Comparison of ENCODE assay signal across 10 cellular contexts in genomic region chr5:39713224-39713911, GRCh38.
A peak's percentile ranks its signal among the peaks of the same experiment; 100 is the strongest.
DNase-seq lines count a peak whose midpoint lies in the region; ATAC-seq, FAIRE-seq and TF ChIP-seq lines count a peak whose summit lies in the region.
"Had no signal": no experiment of that assay in that cellular context is flagged by ENCODE, and none has a peak within 500 bp of the region (broad histone marks: within the 10 kb centered on the region; RNA-seq: fewer than 3 reads in every experiment).

No MANE protein-coding gene starts in this region.

- ATAC-seq in HG03342 (IDR thresholded peaks at IDR 0.05; ENCODE audit: unreplicated experiment), result no peak

- H3K27ac Mint-ChIP-seq in activated T-cell treated with anti-CD3 and anti-CD28 coated beads, Interleukin-2, amount 50 U/mL, for 24 hours, result no peak overlapping the region
- H3K27ac Mint-ChIP-seq: CD4-positive, CD25-positive, alpha-beta regulatory T cell; progenitor cell of endocrine pancreas had no signal

- no peaks in the 10 kb centered on the region for H3K9me3 Mint-ChIP-seq in activated T-cell treated with anti-CD3 and anti-CD28 coated beads, Interleukin-2, amount 50 U/mL, for 24 hours
- H3K9me3 Mint-ChIP-seq: CD4-positive, CD25-positive, alpha-beta regulatory T cell had no signal

- FAIRE-seq in GM12891 (lab: Jason Lieb, UNC), result no peak

- no peak overlapping the region for H3K4me3 Mint-ChIP-seq in activated T-cell treated with anti-CD3 and anti-CD28 coated beads, Interleukin-2, amount 50 U/mL, for 24 hours
- H3K4me3 Mint-ChIP-seq: CD4-positive, CD25-positive, alpha-beta regulatory T cell had no signal

- H3K4me1 Mint-ChIP-seq in activated T-cell treated with anti-CD3 and anti-CD28 coated beads, Interleukin-2, amount 50 U/mL, for 24 hours (ENCODE audit: low read depth), result no peaks in the 10 kb centered on the region
- H3K4me1 Mint-ChIP-seq: CD4-positive, CD25-positive, alpha-beta regulatory T cell had no signal

- H3K27me3 Mint-ChIP-seq in activated T-cell treated with anti-CD3 and anti-CD28 coated beads, Interleukin-2, amount 50 U/mL, for 24 hours, result no peaks in the 10 kb centered on the region
- H3K27me3 Mint-ChIP-seq: progenitor cell of endocrine pancreas had no signal

- no peak for TF ChIP-seq POLR2A in GM12891 (IDR thresholded peaks at IDR 0.05; ENCODE audit: low read depth, low read length)

- H3K36me3 Mint-ChIP-seq in activated T-cell treated with anti-CD3 and anti-CD28 coated beads, Interleukin-2, amount 50 U/mL, for 24 hours (ENCODE audit: low read depth), result no peaks in the 10 kb centered on the region
- H3K36me3 Mint-ChIP-seq: CD4-positive, CD25-positive, alpha-beta regulatory T cell had no signal

- DNase-seq in AG20443 (ENCODE audit: low spot score), result peak; percentile 20
- peak; percentile 96 to 99 for DNase-seq in NOMO-1 (lab: John Stamatoyannopoulos, UW; ENCODE audit: unreplicated experiment in 2 of 2)
- peak; percentile 71 for DNase-seq in dedifferentiated amniotic fluid mesenchymal stem cell (ENCODE audit: extremely low spot score)
- DNase-seq in myocyte (ENCODE audit: low read depth), result peak; percentile 92
- no peak for DNase-seq in NCI-H526 treated with DMSO at 0.1 percent for 48 hours (lab: John Stamatoyannopoulos, UW)
- DNase-seq in GM12891 (ENCODE audit: insufficient read length, low spot score), result no peak
- DNase-seq in activated T-cell treated with anti-CD3 and anti-CD28 coated beads, Interleukin-2, amount 50 U/mL, for 24 hours, result no peak

TF ChIP-seq in GM12891, 5 proteins besides CTCF, POLR2A, EP300 and RAD21:
- TF ChIP-seq TAF1 (IDR thresholded peaks at IDR 0.05; ENCODE audit: low read depth, low read length) (no peak), PAX5 (IDR thresholded peaks at IDR 0.05; ENCODE audit: insufficient read depth, low read length, severe bottlenecking) (no peak), SPI1 (IDR thresholded peaks at IDR 0.05; ENCODE audit: low read depth, low read length) (no peak), POLR2AphosphoS5 (IDR thresholded peaks at IDR 0.05; ENCODE audit: low read depth, low read length) (no peak), POU2F2 (IDR thresholded peaks at IDR 0.05; ENCODE audit: low read depth, low read length) (no peak)

Comparison
In these comparisons a context has a peak if more than half of its experiments do, and no peak if none do; other contexts are left out.
1. DNase-seq: peak in AG20443 (single experiment), NOMO-1 (2 of 2), dedifferentiated amniotic fluid mesenchymal stem cell (single experiment) and myocyte (single experiment); none in NCI-H526 treated with DMSO at 0.1 percent for 48 hours (single experiment), GM12891 (single experiment) and activated T-cell treated with anti-CD3 and anti-CD28 coated beads, Interleukin-2, amount 50 U/mL, for 24 hours (single experiment).